10 cellular contexts compared by ENCODE assay signal in genomic region chr2:29747786-29748470, GRCh38.
DNase-seq lines count a peak whose midpoint lies in the region; ATAC-seq, FAIRE-seq and TF ChIP-seq lines count a peak whose summit lies in the region.
"Had no signal": no experiment of that assay in that cellular context is flagged by ENCODE, and none has a peak within 500 bp of the region (broad histone marks: within the 10 kb centered on the region; RNA-seq: fewer than 3 reads in every experiment).

No MANE protein-coding gene starts in this region.

- H3K36me3 ChIP-seq in CD8-positive, alpha-beta memory T cell (ENCODE audit: insufficient read depth, low read length) = no peaks in the 10 kb centered on the region
- H3K36me3 ChIP-seq: heart right ventricle had no signal

- no peaks in the 10 kb centered on the region for H3K4me1 ChIP-seq in CD8-positive, alpha-beta memory T cell (ENCODE audit: insufficient read depth, low read length)
- H3K4me1 ChIP-seq: heart right ventricle had no signal

- no peak overlapping the region for H3K4me3 ChIP-seq in CD8-positive, alpha-beta memory T cell (ENCODE audit: low read length)
- H3K4me3 ChIP-seq: heart right ventricle had no signal

- POLR2A ChIA-PET in CD8-positive, alpha-beta memory T cell (lab: Charles Lee) = no interaction called here

- H3K4me3 Mint-ChIP-seq in CD8-positive, alpha-beta memory T cell = no peak overlapping the region
- H3K4me3 Mint-ChIP-seq: activated B cell treated with CpG ODN at 0.5 μM for 24 hours had no signal

- H3K27me3 Mint-ChIP-seq in CD8-positive, alpha-beta memory T cell = peaks cover 5% of the 10 kb centered on the region in 2 donors

- ATAC-seq in GM21528 (IDR thresholded peaks at IDR 0.05; ENCODE audit: low FRiP score, unreplicated experiment) = no peak

- no peak overlapping the region for H3K27ac Mint-ChIP-seq in CD8-positive, alpha-beta memory T cell
- H3K27ac Mint-ChIP-seq: activated B cell treated with CpG ODN at 0.5 μM for 24 hours had no signal

- TF ChIP-seq CTCF in GM20000 (IDR thresholded peaks at IDR 0.05; ENCODE audit: extremely low read depth, missing control alignments) = no peak

- DNase-seq in COLO668 (lab: John Stamatoyannopoulos, UW; ENCODE audit: unreplicated experiment) (peak; percentile 49), H4 (ENCODE audit: low spot score) (peak; percentile 65), NCI-H524 (lab: John Stamatoyannopoulos, UW) (peak; percentile 99 to 100), GM20000 (ENCODE audit: low spot score) (no peak), NOMO-1 treated with dmso at 0.1 percent for 144 hours (lab: John Stamatoyannopoulos, UW; ENCODE audit: unreplicated experiment) (no peak)
- no peak for DNase-seq in CD8-positive, alpha-beta memory T cell
- DNase-seq: activated B cell treated with CpG ODN at 0.5 μM for 24 hours, heart right ventricle had no signal

- no peak overlapping the region for H3K27ac ChIP-seq in CD8-positive, alpha-beta memory T cell (ENCODE audit: low read depth, low read length)
- H3K27ac ChIP-seq: heart right ventricle had no signal

- no peaks in the 10 kb centered on the region for H3K4me1 Mint-ChIP-seq in CD8-positive, alpha-beta memory T cell
- H3K4me1 Mint-ChIP-seq: activated B cell treated with CpG ODN at 0.5 μM for 24 hours had no signal

- no peaks in the 10 kb centered on the region for H3K36me3 Mint-ChIP-seq in CD8-positive, alpha-beta memory T cell

- H3K27me3 ChIP-seq in CD8-positive, alpha-beta memory T cell (ENCODE audit: insufficient read depth, low read length, poor library complexity, severe bottlenecking) = no peaks in the 10 kb centered on the region

- no peaks in the 10 kb centered on the region for H3K9me3 Mint-ChIP-seq in CD8-positive, alpha-beta memory T cell
- H3K9me3 Mint-ChIP-seq: activated B cell treated with CpG ODN at 0.5 μM for 24 hours had no signal

- CTCF ChIA-PET in CD8-positive, alpha-beta memory T cell (lab: Charles Lee) = no interaction called here

- no peaks in the 10 kb centered on the region for H3K9me3 ChIP-seq in CD8-positive, alpha-beta memory T cell (ENCODE audit: low read length)
- H3K9me3 ChIP-seq: heart right ventricle had no signal

- FAIRE-seq in islet of Langerhans (lab: Jason Lieb, UNC) = peak; percentile 90

Comparison
In these comparisons a context has a peak if more than half of its experiments do, and no peak if none do; other contexts are left out.
1. DNase-seq: peak in COLO668 (single experiment), H4 (single experiment) and NCI-H524 (2 of 2); none in CD8-positive, alpha-beta memory T cell (0 of 5), GM20000 (single experiment) and NOMO-1 treated with dmso at 0.1 percent for 144 hours (single experiment).